In genomic region chr16:55508271-55508921, GRCh38 we compare ENCODE assay signal across 8 cellular contexts. TPM values are rescaled to one million over a fixed set of nuclear protein-coding genes. Genes with fewer than 3 reads are reported as not detected.
DNase-seq lines count a peak whose midpoint lies in the region; ATAC-seq and TF ChIP-seq lines count a peak whose summit lies in the region.

No MANE protein-coding gene starts in this region.

- peak overlapping the region; percentile 48 to 53 for H3K4me3 ChIP-seq in muscle layer of colon (ENCODE audit: low read depth in 1 of 2, low read length in 2 of 2)

- H3K9me3 ChIP-seq in muscle layer of colon (ENCODE audit: low read length): no peaks in the 10 kb centered on the region

- H3K27me3 Mint-ChIP-seq in IgD-negative memory B cell (peaks cover 22% of the 10 kb centered on the region), chondrocyte (ENCODE audit: low read depth) (no peaks in the 10 kb centered on the region)

- H3K36me3 ChIP-seq in muscle layer of colon (ENCODE audit: insufficient read depth, low read length): no peaks in the 10 kb centered on the region

- DNase-seq in 8988T (peak; percentile 8), chondrocyte (ENCODE audit: low spot score) (no peak), iPS-NIHi7 (ENCODE audit: extremely low spot score) (no peak), cortex of kidney (lab: John Stamatoyannopoulos, UW) (no peak)
- DNase-seq in effector CD4-positive, alpha-beta T cell: no peak

- ATAC-seq in GM18868 (IDR thresholded peaks at IDR 0.05; ENCODE audit: unreplicated experiment): no peak

- H3K4me1 Mint-ChIP-seq in IgD-negative memory B cell (peaks cover 0 to 3% (median 1%) of the 10 kb centered on the region in 3 donors), chondrocyte (ENCODE audit: low read depth) (peaks cover 21% of the 10 kb centered on the region)

- H3K27me3 ChIP-seq in muscle layer of colon (ENCODE audit: control insufficient read depth in 1 of 2, insufficient read depth in 2 of 2, low read length in 2 of 2): peaks cover 4% of the 10 kb centered on the region in 2 donors

- H3K4me3 Mint-ChIP-seq in IgD-negative memory B cell: peak overlapping the region in 3 of 4 donors; percentile 29 to 67 (median 60)
- peak overlapping the region; percentile 85 for H3K4me3 Mint-ChIP-seq in chondrocyte (ENCODE audit: unreplicated experiment)

- no peak overlapping the region for H3K9ac ChIP-seq in muscle layer of colon (ENCODE audit: low read length)

- H3K36me3 Mint-ChIP-seq in IgD-negative memory B cell: no peaks in the 10 kb centered on the region
- H3K36me3 Mint-ChIP-seq in chondrocyte (ENCODE audit: low read depth): peaks cover 4% of the 10 kb centered on the region

- no peak for TF ChIP-seq CTCF in chondrocyte (IDR thresholded peaks at IDR 0.05)

- H3K27ac Mint-ChIP-seq in IgD-negative memory B cell (peak overlapping the region in 1 of 3 donors; percentile 53), chondrocyte (ENCODE audit: unreplicated experiment) (peak overlapping the region; percentile 74)

- H3K4me1 ChIP-seq in muscle layer of colon (ENCODE audit: insufficient read depth, low read length): peaks cover 11% of the 10 kb centered on the region

- peaks cover 6 to 11% (median 9%) of the 10 kb centered on the region in 3 donors for H3K9me3 Mint-ChIP-seq in IgD-negative memory B cell
- H3K9me3 Mint-ChIP-seq in chondrocyte (ENCODE audit: low read depth): peaks cover 10% of the 10 kb centered on the region

- H3K27ac ChIP-seq in muscle layer of colon (ENCODE audit: low read depth, low read length): no peak overlapping the region

RNA-seq across cellular contexts. Expression of gene LPCAT2, which starts 0.5 kb away (rescaled TPM):
- polyA plus RNA-seq in IgD-negative memory B cell: not detected
- 15.2 to 18.7 TPM (median 17.4 TPM) in 3 replicates for total RNA-seq in chondrocyte

RNA-seq across cellular contexts. Expression of gene MMP2, which starts 29.4 kb away (rescaled TPM):
- polyA plus RNA-seq in IgD-negative memory B cell: not detected
- 216 to 276 TPM (median 227 TPM) in 3 replicates for total RNA-seq in chondrocyte

RNA-seq across cellular contexts. Expression of gene CAPNS2, which starts 58.1 kb away (rescaled TPM):
- polyA plus RNA-seq in IgD-negative memory B cell: not detected
- 0.35 to 0.56 TPM (median 0.36 TPM) in 3 replicates for total RNA-seq in chondrocyte
